Comparison of ENCODE assay signal across 1 cellular context in the genomic region with DNA sequence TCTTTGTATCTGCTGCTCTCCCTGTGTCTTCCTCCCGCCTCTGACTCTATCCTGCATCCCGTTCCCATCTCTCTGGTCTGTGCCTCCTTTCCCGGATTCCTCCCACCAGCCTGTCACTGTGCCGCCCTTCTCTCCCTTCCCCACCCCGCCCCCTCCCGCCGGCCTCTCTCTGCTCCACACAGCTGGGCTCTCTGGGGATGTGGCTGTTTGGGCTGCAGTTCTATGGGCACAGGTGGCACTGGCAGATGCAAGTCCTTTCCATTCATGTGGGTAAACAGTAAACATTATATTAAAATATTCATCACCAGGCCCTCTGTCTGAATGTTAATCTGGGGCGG.
TF ChIP-seq lines count a peak whose summit lies in the region.

No MANE protein-coding gene starts in this region.

TF ChIP-seq in H1, 55 proteins besides CTCF, POLR2A, EP300 and RAD21:
- TF ChIP-seq HDAC2 (IDR thresholded peaks at IDR 0.05; ENCODE audit: borderline replicate concordance in 1 of 2, low read depth in 2 of 2, low read length in 2 of 2), result no peak
- no peak for TF ChIP-seq BACH1 (IDR thresholded peaks at IDR 0.05; ENCODE audit: low read length)
- TF ChIP-seq GTF2F1 (IDR thresholded peaks at IDR 0.05; ENCODE audit: borderline replicate concordance, low read depth, low read length), result no peak
- no peak for TF ChIP-seq KDM1A (IDR thresholded peaks at IDR 0.05; ENCODE audit: borderline replicate concordance, low read length)
- TF ChIP-seq CBX5 (IDR thresholded peaks at IDR 0.05; ENCODE audit: low read depth, low read length), result no peak
- no peak for TF ChIP-seq RXRA (IDR thresholded peaks at IDR 0.05; ENCODE audit: insufficient read depth, low read depth, low read length)
- TF ChIP-seq CREB1 (IDR thresholded peaks at IDR 0.05), result no peak
- no peak for TF ChIP-seq TCF12 (IDR thresholded peaks at IDR 0.05; ENCODE audit: low read depth, low read length)
- TF ChIP-seq ASH2L (IDR thresholded peaks at IDR 0.05; ENCODE audit: low read length), result no peak
- no peak for TF ChIP-seq RFX5 (IDR thresholded peaks at IDR 0.05; ENCODE audit: borderline replicate concordance, low read depth, low read length)
- TF ChIP-seq CHD7 (IDR thresholded peaks at IDR 0.05; ENCODE audit: insufficient replicate concordance, low read length), result no peak
- no peak for TF ChIP-seq NRF1 (IDR thresholded peaks at IDR 0.05; ENCODE audit: low read depth, low read length)
- TF ChIP-seq, protein P1, sequence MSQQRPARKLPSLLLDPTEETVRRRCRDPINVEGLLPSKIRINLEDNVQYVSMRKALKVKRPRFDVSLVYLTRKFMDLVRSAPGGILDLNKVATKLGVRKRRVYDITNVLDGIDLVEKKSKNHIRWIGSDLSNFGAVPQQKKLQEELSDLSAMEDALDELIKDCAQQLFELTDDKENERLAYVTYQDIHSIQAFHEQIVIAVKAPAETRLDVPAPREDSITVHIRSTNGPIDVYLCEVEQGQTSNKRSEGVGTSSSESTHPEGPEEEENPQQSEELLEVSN (IDR thresholded peaks at IDR 0.05), result no peak
TF ChIP-seq in H1: peak in this region for 0.
